ENCODE assay signal across 8 cellular contexts in the genomic region with DNA sequence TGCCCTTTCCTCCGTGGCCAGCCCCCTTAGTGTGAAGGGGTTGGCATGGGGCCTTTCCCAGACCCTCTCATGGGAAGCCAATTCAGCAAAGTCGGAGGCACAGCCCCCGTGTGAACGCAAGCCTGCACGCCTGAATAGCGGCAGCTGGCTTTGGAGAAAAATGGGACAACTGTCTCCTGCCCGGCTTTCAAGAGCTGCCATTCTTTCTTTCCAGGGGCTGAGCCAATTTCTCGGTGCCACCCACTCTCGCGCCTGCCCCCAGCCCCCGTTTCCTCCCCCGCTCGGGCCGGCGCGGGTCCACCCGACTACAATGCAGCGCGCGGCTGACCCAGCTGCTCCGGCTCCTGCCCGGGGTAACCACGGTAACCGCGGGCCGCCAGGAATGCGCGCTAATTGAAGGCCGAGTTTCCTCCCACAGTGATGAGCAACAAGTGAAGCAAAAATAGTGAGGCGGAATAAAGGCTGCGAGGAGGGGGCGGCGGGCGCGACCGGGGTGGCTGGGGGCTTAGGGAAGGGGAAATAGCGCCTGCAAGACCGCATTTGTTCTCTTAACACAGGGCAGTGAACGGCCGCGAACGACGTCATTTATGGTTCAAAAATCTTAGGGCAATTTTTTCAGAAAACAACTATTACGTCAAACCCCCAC. TPM values are rescaled to one million over a fixed set of nuclear protein-coding genes. Genes with fewer than 3 reads are reported as not detected.
DNase-seq lines count a peak whose midpoint lies in the region; ATAC-seq and TF ChIP-seq lines count a peak whose summit lies in the region.

No MANE protein-coding gene starts in this region.

- TF ChIP-seq POLR2A in sigmoid colon (IDR thresholded peaks at IDR 0.05), result no peak

- TF ChIP-seq CTCF in sigmoid colon (IDR thresholded peaks at IDR 0.05), result no peak

- H3K4me3 ChIP-seq in HUES64 (ENCODE audit: low read length) (peak overlapping the region; percentile 45), iPS-18a (ENCODE audit: low read length) (peak overlapping the region; percentile 58), sigmoid colon (peak overlapping the region; percentile 0 to 47 (median 43))

- H3K27me3 ChIP-seq in HUES64 (ENCODE audit: insufficient read depth, low read length) (peaks cover 46% of the 10 kb centered on the region), iPS-18a (ENCODE audit: control insufficient read depth, insufficient read depth, low read length) (peaks cover 38% of the 10 kb centered on the region), sigmoid colon (no peaks in the 10 kb centered on the region)

- WGBS in HUES64, result 10% methylated on average over 44 of the region's 44 CpGs
- 6 to 8% methylated on average over 44 of the region's 44 CpGs for WGBS in sigmoid colon, 2 donors

- H3K27ac ChIP-seq in HUES64 (ENCODE audit: low read depth, low read length), result peak overlapping the region; percentile 52; the same call in 1 of the 2 replicates
- H3K27ac ChIP-seq in iPS-18a (ENCODE audit: low read length), result no peak overlapping the region
- peak overlapping the region; percentile 1 to 49 (median 10) for H3K27ac ChIP-seq in sigmoid colon

- intact Hi-C loops in sigmoid colon (cut with DNase I), result no loop called here

- DNase-seq in DMS79 (lab: John Stamatoyannopoulos, UW), result peak; percentile 10
- DNase-seq in anterior cingulate cortex (lab: John Stamatoyannopoulos, UW), result peak; percentile 52 to 96 (median 89)
- peak; percentile 68 for DNase-seq in sigmoid colon
- DNase-seq in NCI-H2171 (lab: John Stamatoyannopoulos, UW), result no peak

- no peaks in the 10 kb centered on the region for H3K9me3 ChIP-seq in HUES64 (ENCODE audit: insufficient read depth, low read depth, low read length)
- no peaks in the 10 kb centered on the region for H3K9me3 ChIP-seq in iPS-18a (ENCODE audit: control insufficient read depth, low read depth, low read length)
- no peaks in the 10 kb centered on the region for H3K9me3 ChIP-seq in sigmoid colon

- ATAC-seq in GM19467 (IDR thresholded peaks at IDR 0.05; ENCODE audit: unreplicated experiment), result no peak
- no peak for ATAC-seq in GM21526 (IDR thresholded peaks at IDR 0.05; ENCODE audit: low FRiP score, unreplicated experiment)

- H3K4me1 ChIP-seq in HUES64 (ENCODE audit: insufficient read depth, low read length), result peaks cover 59% of the 10 kb centered on the region
- peaks cover 40% of the 10 kb centered on the region for H3K4me1 ChIP-seq in iPS-18a (ENCODE audit: control insufficient read depth, low read depth, low read length)
- H3K4me1 ChIP-seq in sigmoid colon, result peaks cover 0 to 36% (median 27%) of the 10 kb centered on the region in 4 donors

- no peak overlapping the region for H3K9ac ChIP-seq in HUES64 (ENCODE audit: low read depth, low read length)
- no peak overlapping the region for H3K9ac ChIP-seq in iPS-18a (ENCODE audit: low read length)

- TF ChIP-seq EP300 in sigmoid colon (IDR thresholded peaks at IDR 0.05), result no peak

- H3K36me3 ChIP-seq in HUES64 (ENCODE audit: insufficient read depth, low read length) (no peaks in the 10 kb centered on the region), iPS-18a (ENCODE audit: control insufficient read depth, low read depth, low read length) (no peaks in the 10 kb centered on the region), sigmoid colon (no peaks in the 10 kb centered on the region)

RNA-seq across cellular contexts. Expression of gene ILDR2, which starts 27.8 kb away (rescaled TPM):
- 8.4 TPM for polyA plus RNA-seq in HUES64 (2013, experiment 1 of 2)
- 10.0 TPM for polyA plus RNA-seq in HUES64 (2013, experiment 2 of 2)
- 10 to 100 TPM in 1 of 4 donors, 1 to 10 TPM in 3; 7.1 to 15.8 (median 8.4) TPM for total RNA-seq in sigmoid colon
- under 1 TPM in 1 of 3 donors, not detected in 2; 0.42 TPM for polyA plus RNA-seq in sigmoid colon

RNA-seq across cellular contexts. Expression of gene MAEL, which starts 41.6 kb away (rescaled TPM):
- 0.15 TPM for polyA plus RNA-seq in HUES64 (2013, experiment 1 of 2)
- 0.38 TPM for polyA plus RNA-seq in HUES64 (2013, experiment 2 of 2)
- 1 to 10 TPM in 3 of 4 donors, under 1 TPM in 1; 0.33 to 1.6 (median 1.1) TPM for total RNA-seq in sigmoid colon
- 1 to 10 TPM in 1 of 3 donors, under 1 TPM in 1, not detected in 1; 0.07 to 1.2 TPM for polyA plus RNA-seq in sigmoid colon
